27 cellular contexts compared by ENCODE assay signal in the genomic region with DNA sequence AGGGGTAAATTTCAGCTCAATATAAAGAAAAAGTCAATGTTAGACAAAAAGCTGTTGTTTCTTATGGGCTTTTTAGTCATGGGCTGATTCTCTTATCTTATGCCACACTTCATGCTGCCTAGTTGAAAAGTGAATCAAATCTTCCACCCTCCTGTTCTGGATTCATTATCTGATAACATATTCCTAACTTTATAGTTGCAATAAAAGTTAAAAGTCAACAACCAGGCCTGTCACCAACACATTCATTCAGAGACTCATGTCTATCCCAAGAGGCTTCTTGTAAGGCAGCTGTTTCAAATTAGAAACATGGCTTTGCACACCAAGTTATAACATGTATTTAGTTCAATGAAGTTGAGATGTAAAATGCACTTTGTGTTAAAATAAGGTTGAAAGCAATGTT.
DNase-seq lines count a peak whose midpoint lies in the region; ATAC-seq, FAIRE-seq and TF ChIP-seq lines count a peak whose summit lies in the region.
"Had no signal": no experiment of that assay in that cellular context is flagged by ENCODE, and none has a peak within 500 bp of the region (broad histone marks: within the 10 kb centered on the region; RNA-seq: fewer than 3 reads in every experiment).

No MANE protein-coding gene starts in this region.

- H3K27me3 ChIP-seq in GM23248 (replicated peaks; ENCODE audit: insufficient read depth) (no peaks in the 10 kb centered on the region), PC-3 (ENCODE audit: low read length) (no peaks in the 10 kb centered on the region), small intestine (ENCODE audit: control insufficient read depth in 2 of 2, insufficient read depth in 2 of 2, low read length in 2 of 2) (no peaks in the 10 kb centered on the region)

- H3K27ac ChIP-seq in GM23248, result no peak overlapping the region
- H3K27ac ChIP-seq in PC-3 (ENCODE audit: low read length), result no peak overlapping the region
- H3K27ac ChIP-seq in small intestine (ENCODE audit: low read depth in 1 of 2, low read length in 1 of 2), result no peak overlapping the region
- H3K27ac ChIP-seq: A549, C4-2B had no signal

- no peaks in the 10 kb centered on the region for H3K36me3 ChIP-seq in GM23248 (ENCODE audit: low read depth)
- no peaks in the 10 kb centered on the region for H3K36me3 ChIP-seq in PC-3 (ENCODE audit: low read depth, low read length)
- no peaks in the 10 kb centered on the region for H3K36me3 ChIP-seq in small intestine (ENCODE audit: control insufficient read depth in 2 of 2, insufficient read depth in 2 of 2, low read length in 2 of 2)

- H4K20me1 ChIP-seq in GM23248 (ENCODE audit: insufficient read depth) (no peaks in the 10 kb centered on the region), PC-3 (ENCODE audit: low read length) (no peaks in the 10 kb centered on the region)

- H3K4me2 ChIP-seq in GM23248 (ENCODE audit: unreplicated experiment) (no peak overlapping the region), PC-3 (ENCODE audit: low read length) (no peak overlapping the region)
- H3K4me2 ChIP-seq: A549 had no signal

- no peak for TF ChIP-seq CTCF in PC-3 (conservative IDR thresholded peaks at IDR 0.05; ENCODE audit: low read depth, low read length)

- H3K4me3 ChIP-seq in GM23248, result no peak overlapping the region
- H3K4me3 ChIP-seq in PC-3 (ENCODE audit: low read length), result no peak overlapping the region
- H3K4me3 ChIP-seq in small intestine (ENCODE audit: low read depth in 1 of 2, low read length in 2 of 2), result no peak overlapping the region
- H3K4me3 ChIP-seq: A549, K562 had no signal

- H2AFZ ChIP-seq in GM23248 (no peak overlapping the region), PC-3 (ENCODE audit: low read length) (no peak overlapping the region)

- ATAC-seq in PC-3 (peak; percentile 79), HG03442 (IDR thresholded peaks at IDR 0.05; ENCODE audit: unreplicated experiment) (no peak)
- ATAC-seq: A549; CD8-positive, alpha-beta T cell; K562; Panc1 had no signal

- POLR2A ChIA-PET in PC-3 (lab: Charles Lee; ENCODE audit: unreplicated experiment), result no interaction called here

- H3K9me2 ChIP-seq in GM23248 (ENCODE audit: insufficient read depth), result no peaks in the 10 kb centered on the region
- no peaks in the 10 kb centered on the region for H3K9me2 ChIP-seq in PC-3 (replicated peaks; ENCODE audit: low read length)

- in situ Hi-C loops in GM23248 (cut with MboI) (no loop called here), KBM-7 (cut with MboI; ENCODE audit: low pct_unique_long_range_greater_than_20kb, low sequenced_read_pairs) (no loop called here)

- H3K9ac ChIP-seq in GM23248 (no peak overlapping the region), PC-3 (ENCODE audit: low read length) (no peak overlapping the region)

- DNase-seq in GM23248 (peak; percentile 13), PC-3 (peak; percentile 22), fibroblast of peridontal ligament (ENCODE audit: extremely low read depth) (peak; percentile 18), small intestine (peak; percentile 26), KG1 (lab: John Stamatoyannopoulos, UW) (no peak), KBM-7 (no peak)
- DNase-seq: Caco-2; CD8-positive, alpha-beta T cell; DMS79; GF-D8; MM.1S; NCI-H1048; NCI-H1417 treated with DMSO at 0.1 percent for 48 hours; NCI-H1694 treated with DMSO at 0.1 percent for 48 hours; NCI-H2081; NCI-H2227 treated with DMSO at 0.1 percent for 48 hours; NCI-H526 treated with DMSO at 0.1 percent for 48 hours; SHP77 treated with DMSO at 0.1 percent for 48 hours had no signal

- no peaks in the 10 kb centered on the region for H3K79me2 ChIP-seq in GM23248 (ENCODE audit: insufficient read depth)
- H3K79me2 ChIP-seq in PC-3 (ENCODE audit: low read length), result no peaks in the 10 kb centered on the region

- no peak for FAIRE-seq in small intestine (lab: Jason Lieb, UNC)
- FAIRE-seq: A549, GM12892, GM19239, H54, HTR-8/SVneo, K562 had no signal

- H3K4me1 ChIP-seq in GM23248 (ENCODE audit: insufficient read depth), result peaks cover 8% of the 10 kb centered on the region
- H3K4me1 ChIP-seq in PC-3 (ENCODE audit: insufficient read depth, low read length), result peaks cover 26% of the 10 kb centered on the region
- H3K4me1 ChIP-seq in small intestine (ENCODE audit: control insufficient read depth in 2 of 2, insufficient read depth in 1 of 2, low read depth in 1 of 2, low read length in 1 of 2), result no peaks in the 10 kb centered on the region
- H3K4me1 ChIP-seq: A549 had no signal

- H3F3A ChIP-seq in GM23248 (ENCODE audit: insufficient read depth), result peaks cover 5% of the 10 kb centered on the region
- H3F3A ChIP-seq in PC-3 (ENCODE audit: low read length, unreplicated experiment), result peaks cover 4% of the 10 kb centered on the region

- CTCF ChIA-PET in PC-3 (lab: Charles Lee), result interaction anchor here (0.6 to 0.8 kb wide), 2 partner anchors 16 to 23 kb away, joined by 3 to 4 read pairs; no protein-coding TSS in a partner anchor

- intact Hi-C loops in PC-3 (cut with micrococcal nuclease), result loop anchor here (2.0 to 10.0 kb wide), 3 partner anchors 242 to 700 kb away; no protein-coding TSS in a partner anchor

- H3K9me3 ChIP-seq in GM23248 (ENCODE audit: low read depth) (no peaks in the 10 kb centered on the region), PC-3 (ENCODE audit: low read length) (no peaks in the 10 kb centered on the region), small intestine (ENCODE audit: control insufficient read depth, low read depth) (no peaks in the 10 kb centered on the region)
- H3K9me3 ChIP-seq: A549, Caco-2 had no signal

- BruUV-seq in PC-3 (replicated peaks; lab: Mats Ljungman, UMichigan), result no TSS peak

Comparison
In these comparisons a context has a peak if more than half of its experiments do, and no peak if none do; other contexts are left out.
1. DNase-seq: peak in GM23248 (single experiment), PC-3 (single experiment), fibroblast of peridontal ligament (single experiment) and small intestine (single experiment); none in KG1 (single experiment) and KBM-7 (single experiment).